In genomic region chr6:3205913-3206312, GRCh38 we compare ENCODE assay signal across 13 cellular contexts. TPM values are rescaled to one million over a fixed set of nuclear protein-coding genes. Genes with fewer than 3 reads are reported as not detected.
DNase-seq lines count a peak whose midpoint lies in the region; ATAC-seq, FAIRE-seq and TF ChIP-seq lines count a peak whose summit lies in the region.
"Had no signal": no experiment of that assay in that cellular context is flagged by ENCODE, and none has a peak within 500 bp of the region (broad histone marks: within the 10 kb centered on the region; RNA-seq: fewer than 3 reads in every experiment).

No MANE protein-coding gene starts in this region.

- no peak overlapping the region for H3K9ac ChIP-seq in keratinocyte (ENCODE audit: control insufficient read depth, extremely low read depth, insufficient read depth, low read length)
- H3K9ac ChIP-seq: BLaER1 had no signal

- ATAC-seq in GM19467 (IDR thresholded peaks at IDR 0.05; ENCODE audit: unreplicated experiment): no peak
- no peak for ATAC-seq in stimulated activated effector memory CD8-positive, alpha-beta T cell treated with anti-CD3 and anti-CD28 coated beads, Interleukin-12 subunit alpha, Interleukin-12 subunit beta, amount 100 ng/mL, for 72 hours
- ATAC-seq: activated CD8-positive, alpha-beta memory T cell treated with anti-CD3 and anti-CD28 coated beads, Interleukin-2, amount 10 ng/mL, durations not matched to agents 7 days and 5 days; lower lobe of right lung had no signal

- H2AFZ ChIP-seq in ACC112 (ENCODE audit: low read length, unreplicated experiment): no peak overlapping the region
- no peak overlapping the region for H2AFZ ChIP-seq in keratinocyte (ENCODE audit: control insufficient read depth, low read length)

- H3K36me3 Mint-ChIP-seq in stimulated activated effector memory CD8-positive, alpha-beta T cell treated with anti-CD3 and anti-CD28 coated beads, Interleukin-12 subunit alpha, Interleukin-12 subunit beta, amount 100 ng/mL, for 72 hours: no peaks in the 10 kb centered on the region

- H3K4me1 Mint-ChIP-seq in stimulated activated effector memory CD8-positive, alpha-beta T cell treated with anti-CD3 and anti-CD28 coated beads, Interleukin-12 subunit alpha, Interleukin-12 subunit beta, amount 100 ng/mL, for 72 hours: peaks cover 32% of the 10 kb centered on the region

- peak; percentile 82 for DNase-seq in HPDE6-E6E7 (ENCODE audit: extremely low spot score)
- peak; percentile 76 for DNase-seq in astrocyte of the cerebellum (ENCODE audit: low read depth)
- no peak for DNase-seq in keratinocyte (ENCODE audit: low read depth, low spot score)
- DNase-seq in GM13977 (ENCODE audit: low spot score): no peak
- no peak for DNase-seq in HK-2 (ENCODE audit: unreplicated experiment)
- no peak for DNase-seq in stimulated activated effector memory CD8-positive, alpha-beta T cell treated with anti-CD3 and anti-CD28 coated beads, Interleukin-12 subunit alpha, Interleukin-12 subunit beta, amount 100 ng/mL, for 72 hours (ENCODE audit: low spot score in 2 of 2)
- DNase-seq: activated CD8-positive, alpha-beta memory T cell treated with anti-CD3 and anti-CD28 coated beads, Interleukin-2, amount 10 ng/mL, durations not matched to agents 7 days and 5 days; lower lobe of right lung; NCI-H1417; psoas muscle had no signal

- H3K4me3 ChIP-seq in ACC112 (ENCODE audit: low read depth, low read length) (no peak overlapping the region), astrocyte of the cerebellum (ENCODE audit: low read depth, low read length) (no peak overlapping the region), keratinocyte (ENCODE audit: control insufficient read depth in 2 of 3, extremely low read depth in 1 of 3, insufficient read depth in 2 of 3, low read depth in 1 of 3, low read length in 3 of 3) (no peak overlapping the region)
- H3K4me3 ChIP-seq: BLaER1, lower lobe of right lung, psoas muscle had no signal

- no peaks in the 10 kb centered on the region for H3K36me3 ChIP-seq in ACC112 (ENCODE audit: insufficient read depth, low read length)
- H3K36me3 ChIP-seq in keratinocyte (ENCODE audit: control insufficient read depth in 2 of 2, extremely low read depth in 1 of 2, insufficient read depth in 2 of 2, low read length in 2 of 2): no peaks in the 10 kb centered on the region
- H3K36me3 ChIP-seq: BLaER1, lower lobe of right lung had no signal

- no peak for FAIRE-seq in keratinocyte (lab: Jason Lieb, UNC)

- no peaks in the 10 kb centered on the region for H3K79me2 ChIP-seq in ACC112 (ENCODE audit: control insufficient read depth, insufficient read depth, low read length, unreplicated experiment)
- no peaks in the 10 kb centered on the region for H3K79me2 ChIP-seq in keratinocyte (ENCODE audit: control insufficient read depth, insufficient read depth, low read length)

- H3K4me3 Mint-ChIP-seq in stimulated activated effector memory CD8-positive, alpha-beta T cell treated with anti-CD3 and anti-CD28 coated beads, Interleukin-12 subunit alpha, Interleukin-12 subunit beta, amount 100 ng/mL, for 72 hours: no peak overlapping the region
- H3K4me3 Mint-ChIP-seq: activated CD8-positive, alpha-beta memory T cell treated with anti-CD3 and anti-CD28 coated beads, Interleukin-2, amount 10 ng/mL, durations not matched to agents 7 days and 5 days had no signal

- in situ Hi-C loops in astrocyte of the cerebellum (cut with HindIII; ENCODE audit: low sequenced_read_pairs) (no loop called here), GM13977 (cut with MboI; ENCODE audit: low pct_unique_long_range_greater_than_20kb, low sequenced_read_pairs, unreplicated experiment) (no loop called here)

- H3K4me1 ChIP-seq in ACC112 (ENCODE audit: control insufficient read depth, insufficient read depth, low read length, unreplicated experiment) (peaks cover 32% of the 10 kb centered on the region), keratinocyte (ENCODE audit: control insufficient read depth, extremely low read depth, insufficient read depth, low read length) (peaks cover 35% of the 10 kb centered on the region)
- H3K4me1 ChIP-seq: psoas muscle had no signal

- H3K9me3 ChIP-seq in keratinocyte (ENCODE audit: control insufficient read depth, low read depth, low read length): no peaks in the 10 kb centered on the region
- H3K9me3 ChIP-seq: BLaER1, lower lobe of right lung, psoas muscle had no signal

- no peaks in the 10 kb centered on the region for H4K20me1 ChIP-seq in keratinocyte (ENCODE audit: control insufficient read depth, extremely low read depth, insufficient read depth, low read length)
- H4K20me1 ChIP-seq: BLaER1 had no signal

- H3K9me1 ChIP-seq in keratinocyte (ENCODE audit: control insufficient read depth, extremely low read depth, insufficient read depth, low read length): no peaks in the 10 kb centered on the region

- H3K27me3 ChIP-seq in ACC112 (ENCODE audit: insufficient read depth, low read length): no peaks in the 10 kb centered on the region
- no peaks in the 10 kb centered on the region for H3K27me3 ChIP-seq in keratinocyte (ENCODE audit: control insufficient read depth, extremely low read depth, insufficient read depth, low read length)
- H3K27me3 ChIP-seq: BLaER1 had no signal

- H3K27ac ChIP-seq in ACC112 (ENCODE audit: low read depth, low read length) (peak overlapping the region; percentile 77), keratinocyte (ENCODE audit: control insufficient read depth, insufficient read depth, low read length) (peak overlapping the region; percentile 22)
- H3K27ac ChIP-seq: BLaER1, lower lobe of right lung, psoas muscle had no signal

- H3K9me3 Mint-ChIP-seq in stimulated activated effector memory CD8-positive, alpha-beta T cell treated with anti-CD3 and anti-CD28 coated beads, Interleukin-12 subunit alpha, Interleukin-12 subunit beta, amount 100 ng/mL, for 72 hours: no peaks in the 10 kb centered on the region

- dilution Hi-C loops in keratinocyte (cut with MboI; ENCODE audit: extremely low pct_ligation_motif_present, low sequenced_read_pairs): no loop called here

- no peak for TF ChIP-seq CTCF in astrocyte of the cerebellum (IDR thresholded peaks at IDR 0.05; ENCODE audit: low read depth, low read length, missing control alignments)
- no peak for TF ChIP-seq CTCF in keratinocyte (optimal IDR thresholded peaks at IDR 0.05 in 1 of 3, IDR thresholded peaks at IDR 0.05 in 1 of 3, conservative IDR thresholded peaks at IDR 0.05 in 1 of 3; ENCODE audit: extremely low read depth in 1 of 3, insufficient read depth in 2 of 3, low read length in 3 of 3)
- no peak for TF ChIP-seq CTCF in GM13977 (IDR thresholded peaks at IDR 0.05; ENCODE audit: extremely low read depth, insufficient read depth, missing control alignments)

- peak overlapping the region; percentile 15 for H3K4me2 ChIP-seq in keratinocyte (ENCODE audit: control insufficient read depth, extremely low read depth, insufficient read depth, low read depth, low read length)
- H3K4me2 ChIP-seq: BLaER1 had no signal

- H3K27ac Mint-ChIP-seq in stimulated activated effector memory CD8-positive, alpha-beta T cell treated with anti-CD3 and anti-CD28 coated beads, Interleukin-12 subunit alpha, Interleukin-12 subunit beta, amount 100 ng/mL, for 72 hours: no peak overlapping the region
- H3K27ac Mint-ChIP-seq: activated CD8-positive, alpha-beta memory T cell treated with anti-CD3 and anti-CD28 coated beads, Interleukin-2, amount 10 ng/mL, durations not matched to agents 7 days and 5 days had no signal

RNA-seq across cellular contexts. Expression of gene TUBB2B, which starts 21.5 kb away (rescaled TPM):
- polyA plus RNA-seq in keratinocyte: 0.04 TPM in 1 of 3 replicates, not detected in the others
- polyA plus RNA-seq in keratinocyte (2011; ENCODE audit: low read depth): 1.0 TPM
- polyA plus RNA-seq in keratinocyte (2011; cell fraction: cytosol; rRNA removed): 0.04 and 0.09 TPM in 2 replicates
- not detected in 2 replicates for polyA plus RNA-seq in keratinocyte (2011; cell fraction: nucleus; rRNA removed)
- 2.1 TPM in 1 of 2 replicates, not detected in the other for polyA plus RNA-seq in keratinocyte (2012; ENCODE audit: low replicate concordance)
- polyA minus RNA-seq in keratinocyte: 0.13 to 0.51 TPM in 2 of 3 replicates, not detected in the other
- not detected for polyA minus RNA-seq in keratinocyte (2011; cell fraction: cytosol; rRNA and poly(A)+ RNA removed)
- polyA minus RNA-seq in keratinocyte (2011; cell fraction: nucleus; rRNA and poly(A)+ RNA removed): not detected in 2 replicates

RNA-seq across cellular contexts. Expression of gene TUBB2A, which starts 48.6 kb away (rescaled TPM):
- 58.8 to 84.4 TPM (median 73.0 TPM) in 3 replicates for polyA plus RNA-seq in keratinocyte
- polyA plus RNA-seq in keratinocyte (2011; ENCODE audit: low read depth): 96.2 TPM
- 75.1 and 127 TPM in 2 replicates for polyA plus RNA-seq in keratinocyte (2011; cell fraction: cytosol; rRNA removed)
- polyA plus RNA-seq in keratinocyte (2011; cell fraction: nucleus; rRNA removed): 79.8 and 104 TPM in 2 replicates
- polyA plus RNA-seq in keratinocyte (2012; ENCODE audit: low replicate concordance): 84.1 and 269 TPM in 2 replicates
- polyA minus RNA-seq in keratinocyte: 53.2 to 87.1 TPM (median 66.5 TPM) in 3 replicates
- 179 TPM for polyA minus RNA-seq in keratinocyte (2011; cell fraction: cytosol; rRNA and poly(A)+ RNA removed)
- 67.7 and 76.3 TPM in 2 replicates for polyA minus RNA-seq in keratinocyte (2011; cell fraction: nucleus; rRNA and poly(A)+ RNA removed)

RNA-seq across cellular contexts. Expression of gene PSMG4, which starts 52.8 kb away (rescaled TPM):
- 9.9 to 19.7 TPM (median 16.3 TPM) in 3 replicates for polyA plus RNA-seq in keratinocyte
- polyA plus RNA-seq in keratinocyte (2011; ENCODE audit: low read depth): 5.6 TPM
- 8.8 and 12.3 TPM in 2 replicates for polyA plus RNA-seq in keratinocyte (2011; cell fraction: cytosol; rRNA removed)
- 9.2 and 9.7 TPM in 2 replicates for polyA plus RNA-seq in keratinocyte (2011; cell fraction: nucleus; rRNA removed)
- polyA plus RNA-seq in keratinocyte (2012; ENCODE audit: low replicate concordance): 16.0 and 17.0 TPM in 2 replicates
- 5.2 to 5.4 TPM (median 5.3 TPM) in 3 replicates for polyA minus RNA-seq in keratinocyte
- 18.6 TPM for polyA minus RNA-seq in keratinocyte (2011; cell fraction: cytosol; rRNA and poly(A)+ RNA removed)
- 2.4 and 2.9 TPM in 2 replicates for polyA minus RNA-seq in keratinocyte (2011; cell fraction: nucleus; rRNA and poly(A)+ RNA removed)

Comparison
In these comparisons a context has a peak if more than half of its experiments do, and no peak if none do; other contexts are left out.
1. DNase-seq: peak in HPDE6-E6E7 (single experiment) and astrocyte of the cerebellum (single experiment); none in keratinocyte (single experiment), GM13977 (single experiment), HK-2 (single experiment) and stimulated activated effector memory CD8-positive, alpha-beta T cell treated with anti-CD3 and anti-CD28 coated beads, Interleukin-12 subunit alpha, Interleukin-12 subunit beta, amount 100 ng/mL, for 72 hours (0 of 2).